In the genomic region with DNA sequence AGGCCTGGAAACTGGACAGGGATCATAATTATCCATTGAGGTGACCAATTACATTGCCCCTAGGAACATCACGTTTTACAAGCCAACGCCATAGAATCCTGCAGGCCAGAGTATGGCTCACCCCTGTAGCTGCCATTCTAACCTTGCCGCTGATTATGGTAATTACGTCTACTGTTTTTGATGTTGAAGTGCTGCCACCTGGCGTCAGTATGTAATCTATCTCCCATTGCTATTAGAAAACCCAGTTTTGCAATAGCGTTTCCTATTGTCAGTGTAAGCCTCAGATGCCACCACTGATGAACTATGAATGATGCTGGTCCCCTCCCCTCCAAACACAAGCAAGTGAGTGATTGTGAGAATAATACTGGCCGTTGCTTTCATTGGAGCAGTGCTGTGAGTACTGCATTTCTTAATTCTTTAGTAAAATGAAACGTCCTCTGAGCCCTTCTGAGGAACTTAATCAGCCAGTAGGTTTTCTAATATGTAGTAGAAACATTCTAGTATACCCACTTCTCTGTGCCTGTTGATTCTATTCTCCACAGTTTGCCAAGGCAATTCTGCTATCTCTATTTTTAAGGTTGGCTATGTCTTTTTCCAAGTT, we compare ENCODE assay signal across 8 cellular contexts.
DNase-seq lines count a peak whose midpoint lies in the region; ATAC-seq and TF ChIP-seq lines count a peak whose summit lies in the region.

No MANE protein-coding gene starts in this region.

- H3K4me1 Mint-ChIP-seq in memory B cell: peaks cover 7% of the 10 kb centered on the region

- ATAC-seq in GM18498 (IDR thresholded peaks at IDR 0.05; ENCODE audit: unreplicated experiment) (peak; percentile 88), HG02763 (IDR thresholded peaks at IDR 0.05; ENCODE audit: unreplicated experiment) (peak; percentile 93), memory B cell (ENCODE audit: low read depth) (peak; percentile 89)

- no peaks in the 10 kb centered on the region for H3K9me3 Mint-ChIP-seq in memory B cell

- H3K27ac ChIP-seq in suprapubic skin: no peak overlapping the region

- peaks cover 3% of the 10 kb centered on the region for H3K4me1 ChIP-seq in suprapubic skin

- no peaks in the 10 kb centered on the region for H3K36me3 ChIP-seq in suprapubic skin

- no peak overlapping the region for H3K4me3 Mint-ChIP-seq in memory B cell

- peaks cover 5% of the 10 kb centered on the region for H3K27me3 Mint-ChIP-seq in memory B cell

- WGBS in suprapubic skin: 12% methylated on average over 8 of the region's 8 CpGs

- peaks cover 7% of the 10 kb centered on the region for H3K27me3 ChIP-seq in suprapubic skin

- TF ChIP-seq CTCF in AG09319 (IDR thresholded peaks at IDR 0.05; ENCODE audit: low read depth, low read length) (peak; percentile 48), suprapubic skin (IDR thresholded peaks at IDR 0.05) (peak; percentile 24 to 37)

- DNase-seq in AG09319 (ENCODE audit: extremely low read depth, low read depth) (no peak), NCI-H1092 treated with DMSO at 0.1 percent for 48 hours (lab: John Stamatoyannopoulos, UW) (peak; percentile 52), SW 1271 (lab: John Stamatoyannopoulos, UW) (peak; percentile 2 to 68), dermis microvascular lymphatic vessel endothelial cell (ENCODE audit: low read depth in 2 of 2) (peak; percentile 10 to 53), memory B cell (ENCODE audit: low spot score in 2 of 2) (peak; percentile 29 to 41), suprapubic skin (ENCODE audit: low spot score in 2 of 2) (no peak)

- H3K27ac Mint-ChIP-seq in memory B cell: no peak overlapping the region

- H3K9me3 ChIP-seq in suprapubic skin: no peaks in the 10 kb centered on the region

- no peak overlapping the region for H3K4me3 ChIP-seq in suprapubic skin

- no peaks in the 10 kb centered on the region for H3K36me3 Mint-ChIP-seq in memory B cell

- no peak for TF ChIP-seq EP300 in suprapubic skin (IDR thresholded peaks at IDR 0.05)

- TF ChIP-seq POLR2A in suprapubic skin (IDR thresholded peaks at IDR 0.05): no peak

Comparison
In these comparisons a context has a peak if more than half of its experiments do, and no peak if none do; other contexts are left out.
1. DNase-seq: peak in NCI-H1092 treated with DMSO at 0.1 percent for 48 hours (single experiment), SW 1271 (2 of 2), dermis microvascular lymphatic vessel endothelial cell (2 of 2) and memory B cell (2 of 2); none in AG09319 (single experiment) and suprapubic skin (0 of 2).
2. Peak in every context shown above with its lines, with median percentiles within 50 percentile points of each other: ATAC-seq.